13 cellular contexts compared by ENCODE assay signal in the genomic region with DNA sequence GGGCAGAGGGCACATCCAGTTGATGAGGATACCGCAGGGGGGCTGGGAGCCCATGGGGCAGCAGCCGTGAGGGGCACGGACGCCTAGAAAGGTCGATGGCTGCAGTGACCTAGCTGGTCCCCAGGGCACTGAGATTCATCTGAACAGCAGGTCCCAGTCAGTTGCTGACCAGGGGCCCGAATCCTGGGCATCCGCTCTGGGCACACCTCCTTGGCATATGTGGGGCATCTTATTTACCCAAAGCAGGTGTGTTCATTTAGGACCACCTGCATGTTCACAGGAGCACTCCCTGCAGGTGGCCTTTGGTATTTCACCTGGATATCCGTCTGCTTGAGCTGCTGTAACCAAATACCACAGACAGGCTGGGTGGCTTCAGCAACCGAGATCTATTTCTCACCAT.
DNase-seq lines count a peak whose midpoint lies in the region; ATAC-seq and TF ChIP-seq lines count a peak whose summit lies in the region.
"Had no signal": no experiment of that assay in that cellular context is flagged by ENCODE, and none has a peak within 500 bp of the region (broad histone marks: within the 10 kb centered on the region; RNA-seq: fewer than 3 reads in every experiment).

No MANE protein-coding gene starts in this region.

- intact Hi-C loops in sigmoid colon (cut with DNase I), result no loop called here

- H3K36me3 ChIP-seq in MM.1S (replicated peaks; ENCODE audit: insufficient read depth, low read length), result no peaks in the 10 kb centered on the region
- no peaks in the 10 kb centered on the region for H3K36me3 ChIP-seq in sigmoid colon
- H3K36me3 ChIP-seq: BLaER1, gastroesophageal sphincter had no signal

- no peak overlapping the region for H3K4me3 ChIP-seq in MM.1S (ENCODE audit: low read length)
- no peak overlapping the region for H3K4me3 ChIP-seq in epithelial cell of esophagus (ENCODE audit: low read length)
- no peak overlapping the region for H3K4me3 ChIP-seq in sigmoid colon
- H3K4me3 ChIP-seq: BLaER1, gastroesophageal sphincter, lung had no signal

- ATAC-seq in HG03378 (IDR thresholded peaks at IDR 0.05; ENCODE audit: unreplicated experiment), result no peak
- ATAC-seq in GM19452 (IDR thresholded peaks at IDR 0.05; ENCODE audit: unreplicated experiment), result no peak
- ATAC-seq: gastroesophageal sphincter had no signal

- no peak overlapping the region for H3K27ac ChIP-seq in MM.1S (ENCODE audit: low read length)
- no peak overlapping the region for H3K27ac ChIP-seq in sigmoid colon
- H3K27ac ChIP-seq: BLaER1, gastroesophageal sphincter had no signal

- no peak overlapping the region for H3K9ac ChIP-seq in MM.1S (ENCODE audit: low read length)
- H3K9ac ChIP-seq: BLaER1 had no signal

- no peaks in the 10 kb centered on the region for H4K20me1 ChIP-seq in MM.1S (ENCODE audit: insufficient read depth, low read length)
- H4K20me1 ChIP-seq: BLaER1 had no signal

- no peaks in the 10 kb centered on the region for H3F3A ChIP-seq in MM.1S (ENCODE audit: insufficient read depth, low read length)

- H3K79me2 ChIP-seq in MM.1S (ENCODE audit: low read length), result no peaks in the 10 kb centered on the region

- H3K9me2 ChIP-seq in MM.1S (replicated peaks; ENCODE audit: insufficient read depth, low read length), result no peaks in the 10 kb centered on the region

- TF ChIP-seq POLR2A in sigmoid colon (IDR thresholded peaks at IDR 0.05), result no peak

- 82 to 89% methylated on average over 9 of the region's 9 CpGs for WGBS in sigmoid colon, 2 donors

- peak; percentile 31 for TF ChIP-seq CTCF in MM.1S (IDR thresholded peaks at IDR 0.05; ENCODE audit: low read length)
- peak; percentile 6 for TF ChIP-seq CTCF in epithelial cell of esophagus (IDR thresholded peaks at IDR 0.05; ENCODE audit: insufficient read depth, low read depth, low read length, missing control alignments)
- no peak for TF ChIP-seq CTCF in sigmoid colon (IDR thresholded peaks at IDR 0.05)

- no peak for TF ChIP-seq EP300 in sigmoid colon (IDR thresholded peaks at IDR 0.05)

- H3K9me3 ChIP-seq in MM.1S (replicated peaks; ENCODE audit: insufficient read depth, low read length), result no peaks in the 10 kb centered on the region
- peaks cover 0 to 16% (median 7%) of the 10 kb centered on the region in 4 donors for H3K9me3 ChIP-seq in sigmoid colon

- H3K4me1 ChIP-seq in MM.1S (ENCODE audit: low read length), result no peaks in the 10 kb centered on the region
- no peaks in the 10 kb centered on the region for H3K4me1 ChIP-seq in sigmoid colon
- H3K4me1 ChIP-seq: BLaER1, gastroesophageal sphincter had no signal

- H3K4me2 ChIP-seq in MM.1S (ENCODE audit: low read depth, low read length), result no peak overlapping the region
- H3K4me2 ChIP-seq: BLaER1 had no signal

- no peak overlapping the region for H2AFZ ChIP-seq in MM.1S (ENCODE audit: low read length)

- no peaks in the 10 kb centered on the region for H3K27me3 ChIP-seq in MM.1S (replicated peaks; ENCODE audit: insufficient read depth, low read length)
- H3K27me3 ChIP-seq in sigmoid colon, result no peaks in the 10 kb centered on the region
- H3K27me3 ChIP-seq: BLaER1, gastroesophageal sphincter had no signal

- peak; percentile 19 for DNase-seq in activated T-cell treated with anti-CD3 and anti-CD28 coated beads, Interleukin-2, amount 50 U/mL, for 1 hour
- DNase-seq in activated T-cell treated with anti-CD3 and anti-CD28 coated beads for 4 hours, result no peak
- DNase-seq in MM.1S, result no peak
- DNase-seq in epithelial cell of esophagus (ENCODE audit: low read depth), result no peak
- DNase-seq in sigmoid colon, result peak; percentile 44
- DNase-seq in NCI-H1092 (lab: John Stamatoyannopoulos, UW), result no peak
- DNase-seq: NCI-H1436 treated with DMSO at 0.1 percent for 48 hours, RPMI8226 had no signal

Comparison
In these comparisons a context has a peak if more than half of its experiments do, and no peak if none do; other contexts are left out.
1. DNase-seq: peak in activated T-cell treated with anti-CD3 and anti-CD28 coated beads, Interleukin-2, amount 50 U/mL, for 1 hour (single experiment) and sigmoid colon (single experiment); none in activated T-cell treated with anti-CD3 and anti-CD28 coated beads for 4 hours (single experiment), MM.1S (single experiment), epithelial cell of esophagus (single experiment) and NCI-H1092 (single experiment).
2. CTCF ChIP-seq: peak in MM.1S (single experiment) and epithelial cell of esophagus (single experiment); none in sigmoid colon (0 of 4).